Comparison of ENCODE assay signal across 8 cellular contexts in genomic region chr2:219279151-219279915, GRCh38. TPM values are rescaled to one million over a fixed set of nuclear protein-coding genes. Genes with fewer than 3 reads are reported as not detected.
DNase-seq lines count a peak whose midpoint lies in the region; ATAC-seq lines count a peak whose summit lies in the region.

Gene DNAJB2 (plus strand): TSS chr2:219279366. CDS start chr2:219279834, 468 bp downstream.

- intact Hi-C loops in dendritic cell treated with granulocyte-macrophage colony-stimulating factor and Interleukin-4, amounts not matched to agents 40 ng/mL and 50 ng/mL, for 4 days (cut with micrococcal nuclease): loop anchor here (1.0 to 5.0 kb wide), 3 partner anchors 102 to 119 kb away; partner anchors contain the start of genes DNPEP and NHEJ1

- peak; percentile 66 to 99 (median 96) for DNase-seq in C1 segment of cervical spinal cord (lab: John Stamatoyannopoulos, UW)
- DNase-seq in NCI-H748 treated with DMSO at 0.1 percent for 48 hours (lab: John Stamatoyannopoulos, UW): peak; percentile 95
- DNase-seq in activated CD4-positive, alpha-beta T cell treated with anti-CD3 and anti-CD28 coated beads, Interleukin-2, amount 50 U/mL, for 24 hours (ENCODE audit: low read depth in 1 of 2, low spot score in 1 of 2): peak; percentile 96 to 98
- peak; percentile 99 for DNase-seq in left lobe of liver (ENCODE audit: low spot score)
- DNase-seq in stimulated activated CD4-positive, alpha-beta T cell treated with anti-CD3 and anti-CD28 coated beads, Interleukin-2, amount 100 ng/mL, for 4 hours (ENCODE audit: low read depth): peak; percentile 99

- peaks cover 50% of the 10 kb centered on the region for H3K4me1 Mint-ChIP-seq in dendritic cell treated with granulocyte-macrophage colony-stimulating factor and Interleukin-4, amounts not matched to agents 40 ng/mL and 50 ng/mL, for 4 days (ENCODE audit: low read depth)

- peak within 1 kb of the TSS; percentile 86 for H3K4me3 Mint-ChIP-seq in dendritic cell treated with granulocyte-macrophage colony-stimulating factor and Interleukin-4, amounts not matched to agents 40 ng/mL and 50 ng/mL, for 4 days

- H3K36me3 Mint-ChIP-seq in dendritic cell treated with granulocyte-macrophage colony-stimulating factor and Interleukin-4, amounts not matched to agents 40 ng/mL and 50 ng/mL, for 4 days (ENCODE audit: low read depth): peaks cover 49% of the 10 kb centered on the region

- peak; percentile 81 for ATAC-seq in GM19372 (IDR thresholded peaks at IDR 0.05; ENCODE audit: low read depth, unreplicated experiment)
- ATAC-seq in HG03558 (IDR thresholded peaks at IDR 0.05; ENCODE audit: extremely low read depth, unreplicated experiment): peak; percentile 77
- peak; percentile 92 for ATAC-seq in left lobe of liver

- H3K27me3 Mint-ChIP-seq in dendritic cell treated with granulocyte-macrophage colony-stimulating factor and Interleukin-4, amounts not matched to agents 40 ng/mL and 50 ng/mL, for 4 days: peaks cover 5% of the 10 kb centered on the region

- H3K9me3 Mint-ChIP-seq in dendritic cell treated with granulocyte-macrophage colony-stimulating factor and Interleukin-4, amounts not matched to agents 40 ng/mL and 50 ng/mL, for 4 days: no peaks in the 10 kb centered on the region

- H3K27ac Mint-ChIP-seq in dendritic cell treated with granulocyte-macrophage colony-stimulating factor and Interleukin-4, amounts not matched to agents 40 ng/mL and 50 ng/mL, for 4 days: peak within 1 kb of the TSS; percentile 89

RNA-seq across cellular contexts. Expression of gene DNAJB2, which starts in this region (rescaled TPM):
- 40.9 TPM for total RNA-seq in left lobe of liver

Comparison
In these comparisons a context has a peak if more than half of its experiments do, and no peak if none do; other contexts are left out.
1. Peak in every context shown above with its lines: DNase-seq and ATAC-seq.